Comparison of ENCODE assay signal across 12 cellular contexts in the genomic region with DNA sequence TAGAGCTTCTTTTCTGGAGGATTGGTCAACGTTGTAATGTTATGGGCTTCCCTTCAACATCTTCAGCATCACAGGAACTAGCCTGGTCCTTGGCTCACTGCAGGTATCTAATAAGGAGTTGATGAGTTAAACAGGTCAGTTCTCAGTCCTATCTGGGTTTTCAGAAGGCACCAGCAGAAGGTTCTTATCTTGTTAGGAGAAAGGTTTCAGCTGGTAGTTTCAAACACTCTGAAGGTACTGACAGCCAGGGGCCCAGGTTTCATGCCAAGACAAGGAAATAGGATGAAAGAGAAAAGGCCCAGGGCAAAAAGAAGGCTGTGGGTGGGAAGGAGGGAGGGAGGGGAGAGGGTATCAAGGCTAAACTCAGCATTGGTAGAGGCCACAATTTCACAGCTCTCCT.
"Had no signal": no experiment of that assay in that cellular context is flagged by ENCODE, and none has a peak within 500 bp of the region (broad histone marks: within the 10 kb centered on the region; RNA-seq: fewer than 3 reads in every experiment).

No MANE protein-coding gene starts in this region.

- H3K4me3 ChIP-seq: hepatocyte, neural progenitor cell, ovary had no signal

- H3K4me1 ChIP-seq: foreskin keratinocyte had no signal

- H3K9ac ChIP-seq: neural progenitor cell had no signal

- H2AFZ ChIP-seq: hepatocyte, neural progenitor cell had no signal

- H3K27ac Mint-ChIP-seq: progenitor cell of endocrine pancreas had no signal

- H3K27me3 Mint-ChIP-seq: naive B cell had no signal

- H3K9me3 Mint-ChIP-seq: naive B cell, neural progenitor cell had no signal

- H3K27me3 ChIP-seq: foreskin keratinocyte, hepatocyte, neural progenitor cell, ovary had no signal

- H3K36me3 Mint-ChIP-seq: naive B cell, neural progenitor cell had no signal

- ATAC-seq: right cardiac atrium had no signal

- H3K4me3 Mint-ChIP-seq: naive B cell, neural progenitor cell had no signal

- H3K9me3 ChIP-seq: ovary had no signal

- H3K27ac ChIP-seq: foreskin keratinocyte, hepatocyte, neural progenitor cell, ovary had no signal

- H3K4me2 ChIP-seq: hepatocyte, neural progenitor cell had no signal

- DNase-seq: cortex of kidney; foreskin keratinocyte; head of caudate nucleus; naive B cell; nucleus accumbens; ovary; right cardiac atrium; stimulated activated CD4-positive, alpha-beta T cell treated with anti-CD3 and anti-CD28 coated beads, Interleukin-12 subunit alpha, Interleukin-12 subunit beta, amount 100 ng/mL, for 4 hours; stimulated activated naive CD4-positive, alpha-beta T cell treated with Interleukin-2 at 50 U/mL for 16 hours had no signal

- H3K79me2 ChIP-seq: hepatocyte had no signal

- H3K36me3 ChIP-seq: neural progenitor cell, ovary had no signal
